ENCODE assay signal across 8 cellular contexts in the genomic region with DNA sequence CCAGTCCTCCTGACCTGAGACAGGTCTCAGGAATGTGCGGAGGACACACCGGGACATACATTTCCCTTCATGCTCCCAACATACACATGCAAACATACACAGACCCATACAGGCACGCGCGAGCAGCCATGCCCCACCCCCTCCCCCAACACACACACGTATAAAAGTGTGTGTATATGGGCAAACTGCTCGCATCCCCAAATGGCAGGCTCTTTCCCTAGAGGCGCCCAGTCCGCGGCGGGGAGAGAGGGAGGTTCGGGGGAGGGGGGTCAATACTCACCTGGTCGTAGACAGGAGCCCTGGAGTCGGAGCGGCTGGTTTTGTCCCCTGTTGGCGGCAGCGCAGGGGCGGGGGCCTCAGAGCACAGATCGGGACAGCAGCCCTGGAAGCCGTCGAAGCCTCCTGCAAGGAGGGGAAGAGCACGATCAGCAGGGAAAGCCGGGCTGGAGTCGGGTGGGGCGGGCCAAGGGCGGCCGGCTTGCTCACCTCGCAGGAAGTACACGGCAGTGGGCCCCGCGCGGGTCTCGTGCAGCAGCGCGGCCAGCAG. TPM values are rescaled to one million over a fixed set of nuclear protein-coding genes. Genes with fewer than 3 reads are reported as not detected.
DNase-seq lines count a peak whose midpoint lies in the region; ATAC-seq, FAIRE-seq and TF ChIP-seq lines count a peak whose summit lies in the region.

No MANE protein-coding gene starts in this region.

- ATAC-seq in heart left ventricle (no peak), left cardiac atrium (no peak), WTC11 (peak; percentile 1; the same call in 1 of the 2 replicates), sciatic nerve (no peak)

- no peak for FAIRE-seq in H1 (lab: Jason Lieb, UNC)

- H3K27ac ChIP-seq in heart left ventricle (peak overlapping the region in 4 of 12 donors; percentile 48 to 90 (median 66)), H1 (ENCODE audit: low read depth, low read length) (no peak overlapping the region)

- CTCF ChIA-PET in WTC11 (lab: Charles Lee) = interaction anchor here (0.7 to 9.4 kb wide), 11 partner anchors 11 to 152 kb away, joined by 3 to 214 read pairs (median 4); no protein-coding TSS in a partner anchor
- CTCF ChIA-PET in H1 (lab: Charles Lee; ENCODE audit: partially characterized antibody) = interaction anchor here (0.8 to 13.4 kb wide), 10 partner anchors 6 to 126 kb away, joined by 3 to 155 read pairs (median 6); a partner anchor contains a TSS

- H2BK120ac ChIP-seq in H1 (replicated peaks; ENCODE audit: low read depth, low read length) = no peak overlapping the region

- H3K4me3 ChIP-seq in heart left ventricle = peak overlapping the region; percentile 29 to 69 (median 56)
- H3K4me3 ChIP-seq in H1 (ENCODE audit: extremely low read depth in 1 of 4, insufficient read depth in 2 of 4, low read depth in 3 of 4, low read length in 4 of 4) = peak overlapping the region; percentile 38 to 69 (median 41)

- peak overlapping the region; percentile 66 to 89 for H3K4me2 ChIP-seq in H1 (ENCODE audit: insufficient read depth in 1 of 2, low read depth in 2 of 2, low read length in 2 of 2)

- H3K4me1 Mint-ChIP-seq in WTC11 (peaks cover 25% of the 10 kb centered on the region), osteocyte (ENCODE audit: unreplicated experiment) (no peaks in the 10 kb centered on the region)

- WGBS in heart left ventricle, 4 donors = 12 to 20% (median 14%) methylated on average over 19 to 35 of the region's 35 CpGs
- 9% methylated on average over 30 of the region's 35 CpGs; no CpG with 5 or more reads in 1 of the 2 experiments for WGBS in H1 (ENCODE audit: extremely low coverage in 1 of 2, insufficient coverage in 1 of 2, insufficient read length in 1 of 2, insufficient replicate concordance in 2 of 2, low coverage in 1 of 2, low lambda C conversion rate in 2 of 2, missing lambda C conversion rate in 1 of 2), 2 experiments

- TF ChIP-seq EP300 in H1 (IDR thresholded peaks at IDR 0.05; ENCODE audit: borderline replicate concordance in 1 of 2, low read depth in 2 of 2, low read length in 2 of 2) = no peak

- no peak overlapping the region for H4K5ac ChIP-seq in H1 (ENCODE audit: insufficient read length, low read depth, low read length)

- peak overlapping the region; percentile 95 for H4K8ac ChIP-seq in H1 (ENCODE audit: extremely low read depth, insufficient read depth, low read length)

- no peaks in the 10 kb centered on the region for H3K9me3 Mint-ChIP-seq in WTC11
- H3K9me3 Mint-ChIP-seq in osteocyte (ENCODE audit: unreplicated experiment) = no peaks in the 10 kb centered on the region

- H4K91ac ChIP-seq in H1 (replicated peaks; ENCODE audit: insufficient read length, low read length) = peak overlapping the region; percentile 73

- H2BK15ac ChIP-seq in H1 (ENCODE audit: low read length) = peak overlapping the region; percentile 90; the same call in 1 of the 2 replicates

- H4K20me1 ChIP-seq in H1 (replicated peaks in 1 of 2; ENCODE audit: control insufficient read depth in 1 of 2, insufficient read depth in 2 of 2, low read length in 2 of 2) = no peaks in the 10 kb centered on the region

- no peak overlapping the region for H3K27ac Mint-ChIP-seq in WTC11
- no peak overlapping the region for H3K27ac Mint-ChIP-seq in osteocyte (ENCODE audit: unreplicated experiment)

- H3K14ac ChIP-seq in H1 (ENCODE audit: insufficient read length) = no peak overlapping the region

- H3K27me3 Mint-ChIP-seq in WTC11 (ENCODE audit: low read depth) (peaks cover 35% of the 10 kb centered on the region), osteocyte (ENCODE audit: unreplicated experiment) (no peaks in the 10 kb centered on the region)

- no peak for TF ChIP-seq CTCF in heart left ventricle (IDR thresholded peaks at IDR 0.05)
- no peak for TF ChIP-seq CTCF in WTC11 (IDR thresholded peaks at IDR 0.05)
- no peak for TF ChIP-seq CTCF in H1 (IDR thresholded peaks at IDR 0.05; ENCODE audit: control extremely low read depth in 1 of 3, insufficient read depth in 1 of 3, low read depth in 1 of 3, low read length in 3 of 3)
- no peak for TF ChIP-seq CTCF in osteocyte (IDR thresholded peaks at IDR 0.05)

- H3K9me3 ChIP-seq in heart left ventricle = no peaks in the 10 kb centered on the region
- no peaks in the 10 kb centered on the region for H3K9me3 ChIP-seq in H1 (ENCODE audit: insufficient read depth in 2 of 2, low read depth in 1 of 2, low read length in 1 of 2)

- peaks cover 0 to 7% (median 0%) of the 10 kb centered on the region in 9 donors for H3K27me3 ChIP-seq in heart left ventricle
- H3K27me3 ChIP-seq in H1 (replicated peaks in 1 of 4; ENCODE audit: control insufficient read depth in 3 of 4, extremely low read depth in 1 of 4, insufficient read depth in 3 of 4, low read length in 3 of 4) = peaks cover 4 to 30% (median 20%) of the 10 kb centered on the region in 4 experiments; a peak in 6 of 7 replicates

- no peaks in the 10 kb centered on the region for H3K79me1 ChIP-seq in H1 (ENCODE audit: low read depth, low read length)

- peaks cover 0 to 9% (median 0%) of the 10 kb centered on the region in 9 donors for H3K36me3 ChIP-seq in heart left ventricle
- H3K36me3 ChIP-seq in H1 (ENCODE audit: control insufficient read depth in 2 of 4, insufficient read depth in 4 of 4, low read length in 3 of 4) = no peaks in the 10 kb centered on the region

- TF ChIP-seq RAD21 in H1 (IDR thresholded peaks at IDR 0.05 in 1 of 2, conservative IDR thresholded peaks at IDR 0.05 in 1 of 2; ENCODE audit: low read depth in 2 of 2, low read length in 2 of 2) = no peak

- peak overlapping the region; percentile 75; the same call in 1 of the 2 replicates for H2BK12ac ChIP-seq in H1 (ENCODE audit: low read depth, low read length)

- no peak for TF ChIP-seq POLR2A in heart left ventricle (IDR thresholded peaks at IDR 0.05)
- TF ChIP-seq POLR2A in H1 (IDR thresholded peaks at IDR 0.05; ENCODE audit: control extremely low read depth in 1 of 2, low read depth in 2 of 2, low read length in 2 of 2) = no peak

- H3K4me1 ChIP-seq in heart left ventricle = peaks cover 0 to 60% (median 27%) of the 10 kb centered on the region in 12 donors
- H3K4me1 ChIP-seq in H1 (replicated peaks in 1 of 4; ENCODE audit: control insufficient read depth in 3 of 4, insufficient read depth in 4 of 4, low read length in 3 of 4) = peaks cover 0 to 42% (median 30%) of the 10 kb centered on the region in 4 experiments; a peak in 6 of 7 replicates

- peak overlapping the region; percentile 30 to 88 (median 54); a peak in 5 of 7 replicates for H3K9ac ChIP-seq in H1 (replicated peaks in 1 of 4; ENCODE audit: extremely low read depth in 1 of 4, low read depth in 3 of 4, low read length in 3 of 4)

- intact Hi-C loops in heart left ventricle (cut with DNase I) = loop anchor here in 4 of 10 donors (5.0 to 10.0 kb wide), 5 partner anchors 63 to 370 kb away; a partner anchor contains a TSS
- intact Hi-C loops in left cardiac atrium (cut with DNase I) = no loop called here
- intact Hi-C loops in sciatic nerve (cut with DNase I) = no loop called here

- H3K36me3 Mint-ChIP-seq in WTC11 (no peaks in the 10 kb centered on the region), osteocyte (ENCODE audit: unreplicated experiment) (no peaks in the 10 kb centered on the region)

- no peak overlapping the region for H2BK5ac ChIP-seq in H1 (ENCODE audit: low read depth, low read length)

- POLR2A ChIA-PET in WTC11 (lab: Charles Lee) (no interaction called here), H1 (lab: Charles Lee; ENCODE audit: partially characterized antibody) (interaction anchor here (0.5 to 2.0 kb wide), 9 partner anchors 12 to 1072 kb away, joined by 3 to 6 read pairs (median 3); a partner anchor contains a TSS)

- H2BK20ac ChIP-seq in H1 (ENCODE audit: low read length) = no peak overlapping the region

- no peak overlapping the region for H3K23ac ChIP-seq in H1 (ENCODE audit: insufficient read length)

- H3K23me2 ChIP-seq in H1 (ENCODE audit: low read depth, low read length) = peaks cover 7% of the 10 kb centered on the region

- no peaks in the 10 kb centered on the region for H3K79me2 ChIP-seq in H1 (ENCODE audit: control insufficient read depth in 1 of 2, insufficient read depth in 2 of 2, low read length in 2 of 2)

- H3K4me3 Mint-ChIP-seq in WTC11 (peak overlapping the region; percentile 76), osteocyte (ENCODE audit: unreplicated experiment) (peak overlapping the region; percentile 67)

- peak overlapping the region; percentile 87; the same call in 1 of the 2 replicates for H3K18ac ChIP-seq in H1 (ENCODE audit: extremely low read depth, low read length)

- no peak overlapping the region for H2AK5ac ChIP-seq in H1 (ENCODE audit: low read depth, low read length)

- H3K4ac ChIP-seq in H1 (replicated peaks; ENCODE audit: insufficient read length, low read depth, low read length) = peak overlapping the region; percentile 83

- no peak overlapping the region; the same call in 1 of the 2 replicates for H2AFZ ChIP-seq in H1 (ENCODE audit: low read length)

- no peak overlapping the region for H3K56ac ChIP-seq in H1 (replicated peaks; ENCODE audit: insufficient read length, low read depth, low read length)

- DNase-seq in heart left ventricle = no peak
- no peak for DNase-seq in left cardiac atrium
- peak; percentile 50 for DNase-seq in WTC11 (ENCODE audit: low spot score)
- peak in 1 of 2 experiments; percentile 68 for DNase-seq in H1 (ENCODE audit: low read depth in 1 of 2, low spot score in 2 of 2)
- no peak for DNase-seq in osteocyte (ENCODE audit: extremely low spot score, unreplicated experiment)
- no peak for DNase-seq in NCI-H1694 (lab: John Stamatoyannopoulos, UW)
- DNase-seq in sciatic nerve (ENCODE audit: low spot score) = no peak
- no peak for DNase-seq in COR-L47 (lab: John Stamatoyannopoulos, UW)

RNA-seq across cellular contexts. Expression of a gene that starts 0.7 kb away (rescaled TPM):
- 10 to 100 TPM in 1 of 9 donors, 1 to 10 TPM in 6, under 1 TPM in 2; 0.56 to 11.1 (median 2.7) TPM for total RNA-seq in heart left ventricle
- 10 to 100 TPM in 1 of 2 donors, 1 to 10 TPM in 1; 1.4 to 23.1 TPM for polyA plus RNA-seq in heart left ventricle
- total RNA-seq in left cardiac atrium = 1 to 10 TPM; 1.6 to 2.4 TPM
- 4.7 to 6.8 TPM (median 5.8 TPM) in 3 replicates for total RNA-seq in WTC11 (2021)
- total RNA-seq in H1 (2021; fragmentation: NEBNext Ultra II Directional; extraction: Animal tissue kit (Norgen Biotek cat#: 25700)) = 8.7 and 10.1 TPM in 2 replicates
- polyA plus RNA-seq in H1 (2011; rRNA removed) = 10.4 and 11.7 TPM in 2 replicates
- 8.4 TPM for polyA plus RNA-seq in H1 (2011; cell fraction: cytosol; rRNA removed)
- polyA plus RNA-seq in H1 (2011; cell fraction: nucleus; rRNA removed) = 21.7 TPM
- polyA plus RNA-seq in H1 (2012, experiment 1 of 2) = 5.9 to 8.2 TPM (median 7.6 TPM) in 4 replicates
- polyA plus RNA-seq in H1 (2012, experiment 2 of 2) = 9.0 TPM
- polyA plus RNA-seq in H1 (2013, experiment 1 of 2) = 3.6 TPM
- 3.2 TPM for polyA plus RNA-seq in H1 (2013, experiment 2 of 2)
- 5.5 and 5.9 TPM in 2 replicates for polyA minus RNA-seq in H1 (2011; rRNA and poly(A)+ RNA removed)
- polyA minus RNA-seq in H1 (2011; cell fraction: cytosol; rRNA and poly(A)+ RNA removed) = 5.7 TPM
- polyA minus RNA-seq in H1 (2011; cell fraction: nucleus; rRNA and poly(A)+ RNA removed) = 26.8 TPM
- total RNA-seq in osteocyte = 0.68 and 0.78 TPM in 2 replicates
- 7.3 TPM for total RNA-seq in sciatic nerve

RNA-seq across cellular contexts. Expression of a gene that starts 6.3 kb away (rescaled TPM):
- total RNA-seq in heart left ventricle = not detected
- polyA plus RNA-seq in heart left ventricle = under 1 TPM in 1 of 2 donors, not detected in 1; 0.14 TPM
- total RNA-seq in left cardiac atrium = not detected
- total RNA-seq in WTC11 (2021) = 0.69 to 1.4 TPM (median 0.79 TPM) in 3 replicates
- 0.60 and 0.75 TPM in 2 replicates for total RNA-seq in H1 (2021; fragmentation: NEBNext Ultra II Directional; extraction: Animal tissue kit (Norgen Biotek cat#: 25700))
- polyA plus RNA-seq in H1 (2011; rRNA removed) = 1.4 and 2.2 TPM in 2 replicates
- polyA plus RNA-seq in H1 (2011; cell fraction: cytosol; rRNA removed) = 1.4 TPM
- polyA plus RNA-seq in H1 (2011; cell fraction: nucleus; rRNA removed) = 2.5 TPM
- 0.28 to 1.2 TPM (median 0.73 TPM) in 4 replicates for polyA plus RNA-seq in H1 (2012, experiment 1 of 2)
- polyA plus RNA-seq in H1 (2012, experiment 2 of 2) = 0.54 TPM
- 0.67 TPM for polyA plus RNA-seq in H1 (2013, experiment 1 of 2)
- polyA plus RNA-seq in H1 (2013, experiment 2 of 2) = 0.46 TPM
- 1.2 and 1.6 TPM in 2 replicates for polyA minus RNA-seq in H1 (2011; rRNA and poly(A)+ RNA removed)
- 1.8 TPM for polyA minus RNA-seq in H1 (2011; cell fraction: cytosol; rRNA and poly(A)+ RNA removed)
- 1.8 TPM for polyA minus RNA-seq in H1 (2011; cell fraction: nucleus; rRNA and poly(A)+ RNA removed)
- total RNA-seq in osteocyte = not detected in 2 replicates
- total RNA-seq in sciatic nerve = 0.31 TPM

RNA-seq across cellular contexts. Expression of a gene that starts 28.2 kb away (rescaled TPM):
- total RNA-seq in heart left ventricle (1 to 10 TPM; 2.2 to 6.1 (median 3.6) TPM), left cardiac atrium (1 to 10 TPM; 1.6 to 2.3 TPM), WTC11 (2021) (4.7 to 6.3 TPM (median 5.8 TPM) in 3 replicates), osteocyte (not detected in 2 replicates), sciatic nerve (3.2 TPM)
- polyA plus RNA-seq in heart left ventricle (1 to 10 TPM; 1.5 to 3.5 TPM), H1 (2011; rRNA removed) (5.8 and 8.3 TPM in 2 replicates)
- 6.5 and 6.6 TPM in 2 replicates for total RNA-seq in H1 (2021; fragmentation: NEBNext Ultra II Directional; extraction: Animal tissue kit (Norgen Biotek cat#: 25700))
- polyA plus RNA-seq in H1 (2011; cell fraction: cytosol; rRNA removed) = 6.6 TPM
- polyA plus RNA-seq in H1 (2011; cell fraction: nucleus; rRNA removed) = 14.4 TPM
- polyA plus RNA-seq in H1 (2012, experiment 1 of 2) = 3.3 to 6.4 TPM (median 5.3 TPM) in 4 replicates
- polyA plus RNA-seq in H1 (2012, experiment 2 of 2) = 4.8 TPM
- 3.7 TPM for polyA plus RNA-seq in H1 (2013, experiment 1 of 2)
- 4.0 TPM for polyA plus RNA-seq in H1 (2013, experiment 2 of 2)
- polyA minus RNA-seq in H1 (2011; rRNA and poly(A)+ RNA removed) = 4.4 and 4.9 TPM in 2 replicates
- 6.7 TPM for polyA minus RNA-seq in H1 (2011; cell fraction: cytosol; rRNA and poly(A)+ RNA removed)
- 6.8 TPM for polyA minus RNA-seq in H1 (2011; cell fraction: nucleus; rRNA and poly(A)+ RNA removed)
